18 cellular contexts compared by ENCODE assay signal in the genomic region with DNA sequence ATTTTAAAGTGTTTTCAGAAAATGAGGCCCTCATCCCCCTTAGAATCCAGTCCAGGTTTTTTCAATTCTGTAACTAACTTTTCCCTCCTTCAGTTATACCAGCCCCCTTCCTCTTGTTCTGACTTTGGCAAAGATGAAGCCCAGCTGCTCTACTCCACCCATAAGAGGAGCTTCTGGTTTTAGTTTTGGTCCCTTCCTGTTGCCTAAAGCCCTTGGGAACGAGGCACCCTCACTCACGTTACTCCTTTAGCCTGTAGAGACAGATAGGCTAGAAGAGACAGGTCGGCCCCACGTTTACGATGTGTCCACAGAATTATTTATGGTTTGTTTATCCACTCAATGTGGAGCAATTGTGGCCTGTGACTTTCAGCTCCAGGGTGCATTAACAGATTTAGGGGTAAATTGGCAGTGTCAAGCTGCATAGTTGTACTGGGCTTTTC.
DNase-seq lines count a peak whose midpoint lies in the region; ATAC-seq and TF ChIP-seq lines count a peak whose summit lies in the region.
"Had no signal": no experiment of that assay in that cellular context is flagged by ENCODE, and none has a peak within 500 bp of the region (broad histone marks: within the 10 kb centered on the region; RNA-seq: fewer than 3 reads in every experiment).

No MANE protein-coding gene starts in this region.

- H3K4me3 ChIP-seq in uterus (no peak overlapping the region), upper lobe of left lung (no peak overlapping the region)
- H3K4me3 ChIP-seq: skin epidermis had no signal

- BruUV-seq in MCF 10A (replicated peaks; lab: Mats Ljungman, UMichigan): no TSS peak

- no peak for TF ChIP-seq EP300 in upper lobe of left lung (IDR thresholded peaks at IDR 0.05)

- ATAC-seq in WTC11: no peak
- ATAC-seq in upper lobe of left lung (ENCODE audit: low FRiP score in 2 of 2): no peak
- no peak for ATAC-seq in HG02938 (IDR thresholded peaks at IDR 0.05; ENCODE audit: unreplicated experiment)
- ATAC-seq: stimulated activated memory B cell treated with anti-CD40 and anti-IgM and Interleukin-4, amounts not matched to agents 10 μg/mL and 1 μg/mL and 100 μg/mL, for 72 hours had no signal

- no peak for TF ChIP-seq POLR2A in uterus (IDR thresholded peaks at IDR 0.05)
- TF ChIP-seq POLR2A in upper lobe of left lung (IDR thresholded peaks at IDR 0.05): no peak

- H3K4me1 Mint-ChIP-seq in MCF 10A (ENCODE audit: insufficient read depth, unreplicated experiment) (no peaks in the 10 kb centered on the region), WTC11 (no peaks in the 10 kb centered on the region)

- H3K36me3 Mint-ChIP-seq in MCF 10A (ENCODE audit: insufficient read depth, unreplicated experiment) (no peaks in the 10 kb centered on the region), WTC11 (peaks cover 6% of the 10 kb centered on the region)
- H3K36me3 Mint-ChIP-seq: stimulated activated memory B cell treated with anti-CD40 and anti-IgM and Interleukin-4, amounts not matched to agents 10 μg/mL and 1 μg/mL and 100 μg/mL, for 72 hours had no signal

- H3K27ac ChIP-seq in uterus (peak overlapping the region; percentile 66 to 73), upper lobe of left lung (no peak overlapping the region)
- H3K27ac ChIP-seq: neutrophil, skin epidermis had no signal

- H3K9me3 ChIP-seq in uterus (peaks cover 0 to 3% of the 10 kb centered on the region in 2 donors), upper lobe of left lung (no peaks in the 10 kb centered on the region)
- H3K9me3 ChIP-seq: neutrophil had no signal

- H3K4me1 ChIP-seq in uterus (peaks cover 0 to 4% of the 10 kb centered on the region in 2 donors), upper lobe of left lung (no peaks in the 10 kb centered on the region)

- H3K27me3 Mint-ChIP-seq in MCF 10A (ENCODE audit: insufficient read depth, unreplicated experiment) (no peaks in the 10 kb centered on the region), WTC11 (ENCODE audit: low read depth) (peaks cover 7% of the 10 kb centered on the region)
- H3K27me3 Mint-ChIP-seq: type B pancreatic cell had no signal

- no peak for TF ChIP-seq CTCF in MCF 10A (IDR thresholded peaks at IDR 0.05; ENCODE audit: unreplicated experiment)
- no peak for TF ChIP-seq CTCF in WTC11 (IDR thresholded peaks at IDR 0.05)
- TF ChIP-seq CTCF in uterus (IDR thresholded peaks at IDR 0.05): no peak
- no peak for TF ChIP-seq CTCF in upper lobe of left lung (IDR thresholded peaks at IDR 0.05)

- H3K9me3 Mint-ChIP-seq in MCF 10A (ENCODE audit: unreplicated experiment) (no peaks in the 10 kb centered on the region), WTC11 (peaks cover 40% of the 10 kb centered on the region)

- CTCF ChIA-PET in MCF 10A (lab: Yijun Ruan, JAX): no interaction called here
- CTCF ChIA-PET in WTC11 (lab: Charles Lee): interaction anchor here (0.6 kb wide), 1 partner anchor 56 kb away, joined by 3 read pairs; no protein-coding TSS in a partner anchor

- DNase-seq in T47D (ENCODE audit: low read depth in 1 of 2, low spot score in 1 of 2): peak; percentile 16 to 92
- DNase-seq in MCF 10A (ENCODE audit: unreplicated experiment): no peak
- peak in 2 of 3 experiments; percentile 78 to 96 for DNase-seq in NCI-H1417 (lab: John Stamatoyannopoulos, UW)
- no peak for DNase-seq in WTC11 (ENCODE audit: low spot score)
- DNase-seq in uterus: peak in 1 of 2 donors; percentile 57
- DNase-seq in upper lobe of left lung: no peak
- DNase-seq in islet precursor cell: no peak
- DNase-seq: activated effector memory CD4-positive, alpha-beta T cell treated with Interleukin-2 at 50 U/mL for 16 hours; amniotic stem cell; DMS53; mesendoderm; NCI-H1048 had no signal

- H3K36me3 ChIP-seq in uterus (no peaks in the 10 kb centered on the region), upper lobe of left lung (no peaks in the 10 kb centered on the region)
- H3K36me3 ChIP-seq: neutrophil had no signal

- in situ Hi-C loops in T47D (cut with HindIII; ENCODE audit: low pct_unique_long_range_greater_than_20kb, low sequenced_read_pairs): no loop called here

- H3K27ac Mint-ChIP-seq in MCF 10A (ENCODE audit: low read depth, unreplicated experiment): no peak overlapping the region
- no peak overlapping the region for H3K27ac Mint-ChIP-seq in WTC11
- H3K27ac Mint-ChIP-seq: IgD-negative memory B cell; stimulated activated memory B cell treated with anti-CD40 and anti-IgM and Interleukin-4, amounts not matched to agents 10 μg/mL and 1 μg/mL and 100 μg/mL, for 72 hours had no signal

- 46 to 53% methylated on average over 5 of the region's 5 CpGs for WGBS in upper lobe of left lung, 2 donors

- intact Hi-C loops in MCF 10A (cut with micrococcal nuclease): no loop called here
- intact Hi-C loops in uterus (cut with DNase I; ENCODE audit: low total_unique reads): no loop called here

- H3K4me3 Mint-ChIP-seq in MCF 10A (ENCODE audit: unreplicated experiment): no peak overlapping the region
- H3K4me3 Mint-ChIP-seq in WTC11: no peak overlapping the region
- H3K4me3 Mint-ChIP-seq: IgD-negative memory B cell; stimulated activated memory B cell treated with anti-CD40 and anti-IgM and Interleukin-4, amounts not matched to agents 10 μg/mL and 1 μg/mL and 100 μg/mL, for 72 hours; type B pancreatic cell had no signal

- POLR2A ChIA-PET in MCF 10A (lab: Yijun Ruan, JAX): interaction anchor here (0.8 kb wide), 1 partner anchor 19 kb away, joined by 4 read pairs; no protein-coding TSS in a partner anchor
- POLR2A ChIA-PET in WTC11 (lab: Charles Lee): no interaction called here

- H3K27me3 ChIP-seq in uterus: no peaks in the 10 kb centered on the region
- H3K27me3 ChIP-seq in upper lobe of left lung: no peaks in the 10 kb centered on the region

TF ChIP-seq in WTC11, 78 proteins besides CTCF, POLR2A, EP300 and RAD21:
- TF ChIP-seq PRDM15 (CRISPR knock-in tag; IDR thresholded peaks at IDR 0.05) (peak; percentile 58; the same call in 1 of the 2 replicates), TEAD1 (CRISPR knock-in tag; IDR thresholded peaks at IDR 0.05) (no peak)

Comparison
In these comparisons a context has a peak if more than half of its experiments do, and no peak if none do; other contexts are left out.
1. DNase-seq: peak in T47D (2 of 2) and NCI-H1417 (2 of 3); none in MCF 10A (single experiment), WTC11 (single experiment), upper lobe of left lung (0 of 2) and islet precursor cell (single experiment).
2. H3K27ac ChIP-seq: peak in uterus (2 of 2); none in upper lobe of left lung (0 of 4).